ENCODE assay signal across 15 cellular contexts in the genomic region with DNA sequence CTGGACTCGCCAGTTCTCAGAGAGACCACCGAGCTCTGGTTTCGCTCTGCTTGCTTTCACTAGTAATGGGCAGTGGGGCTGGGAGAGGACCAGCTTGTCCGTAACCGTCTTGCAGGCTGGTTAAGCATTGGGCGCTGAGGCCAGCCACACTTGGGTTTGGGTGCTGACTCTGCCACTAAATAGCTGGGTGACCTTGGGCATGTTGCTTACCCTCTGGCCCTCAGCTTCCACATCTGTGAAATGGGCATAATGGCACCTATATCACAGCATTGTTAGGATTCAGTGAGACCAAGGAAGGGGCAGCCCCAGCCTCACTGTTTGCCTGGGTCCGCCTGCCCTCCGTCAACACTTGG.
"Had no signal": no experiment of that assay in that cellular context is flagged by ENCODE, and none has a peak within 500 bp of the region (broad histone marks: within the 10 kb centered on the region; RNA-seq: fewer than 3 reads in every experiment).

No MANE protein-coding gene starts in this region.

- FAIRE-seq: islet of Langerhans, TTC549, urothelium cell line had no signal

- H3K4me1 ChIP-seq: psoas muscle, spleen had no signal

- H3K27ac ChIP-seq: psoas muscle, spleen had no signal

- H3K9me3 ChIP-seq: psoas muscle had no signal

- DNase-seq: activated CD4-positive, alpha-beta T cell treated with anti-CD3 and anti-CD28 coated beads, Interleukin-2, amount 50 U/mL, for 4 hours; activated effector memory CD4-positive, alpha-beta T cell treated with anti-CD3 and anti-CD28 coated beads, Interleukin-2, amount 50 U/mL, for 16 hours; activated naive CD4-positive, alpha-beta T cell treated with anti-CD3 and anti-CD28 coated beads, Interleukin-2, amount 50 U/mL, for 16 hours; activated T-cell treated with anti-CD3 and anti-CD28 coated beads, Interleukin-2, amount 50 U/mL, for 72 hours; effector memory CD4-positive, alpha-beta T cell; hippocampal formation; naive B cell; psoas muscle; spleen; stimulated activated naive CD4-positive, alpha-beta T cell had no signal

- ATAC-seq: activated T-cell treated with anti-CD3 and anti-CD28 coated beads, Interleukin-2, amount 50 U/mL, for 72 hours; left lobe of liver; psoas muscle; sciatic nerve had no signal

- H3K4me3 ChIP-seq: psoas muscle, spleen had no signal
